Comparison of ENCODE assay signal across 8 cellular contexts in genomic region chr1:233668725-233669294, GRCh38. TPM values are rescaled to one million over a fixed set of nuclear protein-coding genes. Genes with fewer than 3 reads are reported as not detected.
DNase-seq lines count a peak whose midpoint lies in the region; ATAC-seq and TF ChIP-seq lines count a peak whose summit lies in the region.

No MANE protein-coding gene starts in this region.

- peak; percentile 66 for DNase-seq in AG08395 (ENCODE audit: low spot score)
- DNase-seq in MG63, result peak; percentile 74
- peak; percentile 34 to 80 for DNase-seq in fibroblast of lung (ENCODE audit: low read depth in 2 of 2)
- no peak for DNase-seq in dedifferentiated amniotic fluid mesenchymal stem cell (ENCODE audit: extremely low spot score)
- DNase-seq in immature natural killer cell, result no peak
- DNase-seq in central memory CD4-positive, alpha-beta T cell, result no peak

- no peaks in the 10 kb centered on the region for H4K20me1 ChIP-seq in fibroblast of lung (ENCODE audit: control insufficient read depth, extremely low read depth, insufficient read depth, low read length)

- no peaks in the 10 kb centered on the region for H3K79me2 ChIP-seq in fibroblast of lung (ENCODE audit: control insufficient read depth, insufficient read depth, low read length)

- H3K36me3 ChIP-seq in MG63 (no peaks in the 10 kb centered on the region), fibroblast of lung (ENCODE audit: control insufficient read depth, insufficient read depth, low read length) (no peaks in the 10 kb centered on the region)

- H3K4me3 Mint-ChIP-seq in immature natural killer cell, result no peak overlapping the region

- H3K27ac Mint-ChIP-seq in immature natural killer cell, result no peak overlapping the region

- no peak for TF ChIP-seq CTCF in fibroblast of lung (conservative IDR thresholded peaks at IDR 0.05 in 1 of 2, IDR thresholded peaks at IDR 0.05 in 1 of 2; ENCODE audit: low read depth in 1 of 2, low read length in 2 of 2)

- H3K27ac ChIP-seq in fibroblast of lung (ENCODE audit: insufficient read depth, low read length), result no peak overlapping the region

- no peaks in the 10 kb centered on the region for H3K36me3 Mint-ChIP-seq in immature natural killer cell

- H3K9me3 ChIP-seq in MG63 (no peaks in the 10 kb centered on the region), fibroblast of lung (ENCODE audit: control insufficient read depth, insufficient read depth, low read depth, low read length) (no peaks in the 10 kb centered on the region)

- no peaks in the 10 kb centered on the region for H3K4me1 ChIP-seq in fibroblast of lung (ENCODE audit: control insufficient read depth, extremely low read depth, insufficient read depth, low read length)

- ATAC-seq in GM19351 (IDR thresholded peaks at IDR 0.05; ENCODE audit: unreplicated experiment) (peak; percentile 76), HG03139 (IDR thresholded peaks at IDR 0.05; ENCODE audit: unreplicated experiment) (no peak)

- H3K9me3 Mint-ChIP-seq in immature natural killer cell, result peaks cover 0 to 4% (median 0%) of the 10 kb centered on the region in 6 donors

- H3K9ac ChIP-seq in fibroblast of lung (ENCODE audit: insufficient read depth, low read length), result no peak overlapping the region

- H3K4me1 Mint-ChIP-seq in immature natural killer cell, result no peaks in the 10 kb centered on the region

- H2AFZ ChIP-seq in fibroblast of lung (ENCODE audit: low read length), result no peak overlapping the region

- H3K4me2 ChIP-seq in fibroblast of lung (ENCODE audit: extremely low read depth, insufficient read depth, low read length), result no peak overlapping the region

- no peaks in the 10 kb centered on the region for H3K27me3 ChIP-seq in MG63
- H3K27me3 ChIP-seq in fibroblast of lung (ENCODE audit: control insufficient read depth, insufficient read depth, low read length), result no peaks in the 10 kb centered on the region

- H3K27me3 Mint-ChIP-seq in immature natural killer cell (ENCODE audit: low read depth in 3 of 3), result peaks cover 0 to 5% (median 2%) of the 10 kb centered on the region in 3 donors

- H3K4me3 ChIP-seq in MG63, result no peak overlapping the region
- no peak overlapping the region for H3K4me3 ChIP-seq in fibroblast of lung (replicated peaks in 1 of 4; ENCODE audit: control extremely low read depth in 1 of 4, insufficient read depth in 1 of 4, low read depth in 3 of 4, low read length in 4 of 4)

RNA-seq across cellular contexts. Expression of gene KCNK1, which starts 54.9 kb away (rescaled TPM):
- 0.52 and 0.53 TPM in 2 replicates for total RNA-seq in MG63 (2014; rRNA removed; shearing (Covaris generic); ENCODE audit: low replicate concordance)
- 2.6 and 2.8 TPM in 2 replicates for total RNA-seq in fibroblast of lung
- polyA plus RNA-seq in fibroblast of lung (0.48 and 2.1 TPM in 2 replicates), immature natural killer cell (not detected)
- 0.41 and 2.6 TPM in 2 replicates for polyA plus RNA-seq in fibroblast of lung (2012)
- polyA minus RNA-seq in fibroblast of lung (ENCODE audit: low replicate concordance), result 8.6 TPM in 1 of 2 replicates, not detected in the other

Comparison
In these comparisons a context has a peak if more than half of its experiments do, and no peak if none do; other contexts are left out.
1. DNase-seq: peak in AG08395 (single experiment), MG63 (single experiment) and fibroblast of lung (2 of 2); none in dedifferentiated amniotic fluid mesenchymal stem cell (single experiment), immature natural killer cell (0 of 3) and central memory CD4-positive, alpha-beta T cell (single experiment).